15 cellular contexts compared by ENCODE assay signal in the genomic region with DNA sequence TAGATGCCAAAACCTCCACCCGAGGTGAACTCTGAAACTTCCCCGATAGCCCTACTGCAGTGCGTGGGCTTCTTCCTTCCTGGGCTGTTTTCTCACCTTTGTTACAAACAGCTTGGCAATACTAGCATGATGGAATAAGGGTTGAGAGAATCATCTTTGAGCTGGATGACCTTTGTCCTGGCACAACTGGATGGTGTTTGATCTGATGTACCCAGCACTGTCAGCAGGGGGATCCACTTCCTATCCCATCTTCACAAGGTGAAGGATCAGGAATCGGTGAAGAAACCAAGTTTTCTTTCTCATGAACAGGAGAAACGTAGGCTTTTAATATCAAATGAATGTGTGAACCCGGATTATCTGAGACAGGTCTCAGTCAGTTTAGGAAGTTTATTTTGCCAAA. TPM values are rescaled to one million over a fixed set of nuclear protein-coding genes. Genes with fewer than 3 reads are reported as not detected.
A peak's percentile ranks its signal among the peaks of the same experiment; 100 is the strongest.
DNase-seq lines count a peak whose midpoint lies in the region; ATAC-seq and TF ChIP-seq lines count a peak whose summit lies in the region.
"Had no signal": no experiment of that assay in that cellular context is flagged by ENCODE, and none has a peak within 500 bp of the region (broad histone marks: within the 10 kb centered on the region; RNA-seq: fewer than 3 reads in every experiment).

No MANE protein-coding gene starts in this region.

- no peaks in the 10 kb centered on the region for H3K9me3 ChIP-seq in AG04450 (ENCODE audit: control insufficient read depth, insufficient read depth, low read length)
- H3K9me3 ChIP-seq in HCT116 (ENCODE audit: control insufficient read depth in 1 of 2, insufficient read depth in 1 of 2, low read depth in 1 of 2, low read length in 2 of 2), result no peaks in the 10 kb centered on the region
- H3K9me3 ChIP-seq in effector memory CD4-positive, alpha-beta T cell (ENCODE audit: control insufficient read depth, low read length), result no peaks in the 10 kb centered on the region

- peaks cover 0 to 3% of the 10 kb centered on the region in 2 donors for H3K4me1 Mint-ChIP-seq in stimulated activated naive B cell treated with anti-CD40 and anti-IgM and Interleukin-4, amounts not matched to agents 10 μg/mL and 1 μg/mL and 100 μg/mL, for 72 hours
- H3K4me1 Mint-ChIP-seq: CD8-positive, alpha-beta memory T cell had no signal

- CTCF ChIA-PET in AG04450 (lab: Charles Lee), result interaction anchor here (1.8 to 7.5 kb wide), 2 partner anchors 9 kb away, joined by 7 to 59 read pairs; no protein-coding TSS in a partner anchor
- CTCF ChIA-PET in HCT116 (lab: Charles Lee), result no interaction called here
- CTCF ChIA-PET in RWPE1 (lab: Yijun Ruan, JAX), result interaction anchor here (0.7 kb wide), 1 partner anchor 412 kb away, joined by 3 read pairs; no protein-coding TSS in a partner anchor

- H3K4me2 ChIP-seq in HCT116 (ENCODE audit: low read length), result no peak overlapping the region

- H3K4me3 ChIP-seq in AG04450 (ENCODE audit: low read depth, low read length) (no peak overlapping the region), HCT116 (replicated peaks in 1 of 2; ENCODE audit: low read depth in 1 of 2, low read length in 2 of 2) (no peak overlapping the region), fibroblast of the aortic adventitia (ENCODE audit: low read depth, low read length) (no peak overlapping the region)
- no peak overlapping the region for H3K4me3 ChIP-seq in effector memory CD4-positive, alpha-beta T cell (ENCODE audit: insufficient read depth, low read depth, low read length, poor library complexity, severe bottlenecking)

- BruUV-seq in HCT116 (replicated peaks; lab: Mats Ljungman, UMichigan), result no TSS peak

- peak; percentile 31; the same call in 1 of the 2 replicates for TF ChIP-seq CTCF in AG04450 (IDR thresholded peaks at IDR 0.05; ENCODE audit: low read depth, low read length)
- peak in 2 of 3 experiments; percentile 44 to 54; a peak in 4 of 6 replicates for TF ChIP-seq CTCF in HCT116 (IDR thresholded peaks at IDR 0.05 in 2 of 3, conservative IDR thresholded peaks at IDR 0.05 in 1 of 3; ENCODE audit: borderline replicate concordance in 1 of 3, insufficient read depth in 1 of 3, low read depth in 2 of 3, low read length in 2 of 3)
- no peak for TF ChIP-seq CTCF in RWPE1 (conservative IDR thresholded peaks at IDR 0.05; ENCODE audit: low read depth)
- TF ChIP-seq CTCF in fibroblast of the aortic adventitia (IDR thresholded peaks at IDR 0.05; ENCODE audit: insufficient read depth, low read length), result peak; percentile 5

- no peak overlapping the region for H2AFZ ChIP-seq in HCT116 (ENCODE audit: low read depth, low read length, poor library complexity, severe bottlenecking)

- H3K27ac Mint-ChIP-seq in stimulated activated naive B cell treated with anti-CD40 and anti-IgM and Interleukin-4, amounts not matched to agents 10 μg/mL and 1 μg/mL and 100 μg/mL, for 72 hours, result no peak overlapping the region
- H3K27ac Mint-ChIP-seq: activated naive CD8-positive, alpha-beta T cell; CD8-positive, alpha-beta memory T cell had no signal

- POLR2A ChIA-PET in AG04450 (lab: Yijun Ruan, JAX), result no interaction called here
- POLR2A ChIA-PET in HCT116 (lab: Charles Lee), result no interaction called here
- POLR2A ChIA-PET in RWPE1 (lab: Yijun Ruan, JAX; ENCODE audit: low non-redundant PET), result no interaction called here

- no peak overlapping the region for H3K9ac ChIP-seq in HCT116 (ENCODE audit: low read length)

- no peak for TF ChIP-seq POLR2A in HCT116 (IDR thresholded peaks at IDR 0.05; ENCODE audit: borderline replicate concordance, extremely low read depth, insufficient read depth, insufficient read length)

- TF ChIP-seq RAD21 in HCT116 (IDR thresholded peaks at IDR 0.05; ENCODE audit: low read depth), result 0 out of 2 replicates have a peak, but pooled peaks have one; percentile 15

- no peaks in the 10 kb centered on the region for H3K9me2 ChIP-seq in HCT116 (ENCODE audit: insufficient read depth)

- H3K4me3 Mint-ChIP-seq in stimulated activated naive B cell treated with anti-CD40 and anti-IgM and Interleukin-4, amounts not matched to agents 10 μg/mL and 1 μg/mL and 100 μg/mL, for 72 hours, result no peak overlapping the region
- H3K4me3 Mint-ChIP-seq: activated naive CD8-positive, alpha-beta T cell; CD8-positive, alpha-beta memory T cell had no signal

- RAD21 ChIA-PET in HCT116 (lab: Charles Lee; ENCODE audit: low non-redundant PET in 1 of 2, low total read pairs in 2 of 2, uncharacterized antibody in 2 of 2, unreplicated experiment in 2 of 2), result no interaction called here

- H3K36me3 Mint-ChIP-seq in stimulated activated naive B cell treated with anti-CD40 and anti-IgM and Interleukin-4, amounts not matched to agents 10 μg/mL and 1 μg/mL and 100 μg/mL, for 72 hours, result no peaks in the 10 kb centered on the region
- H3K36me3 Mint-ChIP-seq: activated naive CD8-positive, alpha-beta T cell; CD8-positive, alpha-beta memory T cell had no signal

- H3K27me3 ChIP-seq in AG04450 (ENCODE audit: control insufficient read depth, insufficient read depth, low read length) (peaks cover 4% of the 10 kb centered on the region), HCT116 (ENCODE audit: insufficient read depth, low read length) (no peaks in the 10 kb centered on the region)
- no peaks in the 10 kb centered on the region for H3K27me3 ChIP-seq in effector memory CD4-positive, alpha-beta T cell (replicated peaks; ENCODE audit: control insufficient read depth, insufficient read depth, low read length, poor library complexity, severe bottlenecking)

- no peaks in the 10 kb centered on the region for H3K36me3 ChIP-seq in HCT116 (ENCODE audit: control insufficient read depth in 1 of 2, insufficient read depth in 2 of 2, low read length in 2 of 2)
- no peaks in the 10 kb centered on the region for H3K36me3 ChIP-seq in effector memory CD4-positive, alpha-beta T cell (ENCODE audit: control insufficient read depth, insufficient read depth, low read length)

- H4K20me1 ChIP-seq in HCT116 (ENCODE audit: insufficient read depth), result no peaks in the 10 kb centered on the region

- DNase-seq in AG04450 (ENCODE audit: low read depth, low spot score), result no peak
- no peak for DNase-seq in HCT116 (ENCODE audit: low read depth, low spot score)
- DNase-seq in RWPE1 (ENCODE audit: low spot score), result peak; percentile 24
- no peak for DNase-seq in fibroblast of the aortic adventitia (ENCODE audit: low read depth)
- DNase-seq in C1 segment of cervical spinal cord (lab: John Stamatoyannopoulos, UW), result no peak
- DNase-seq in stimulated activated naive B cell treated with anti-CD40 and anti-IgM and Interleukin-4, amounts not matched to agents 10 μg/mL and 1 μg/mL and 100 μg/mL, for 72 hours, result no peak
- DNase-seq in activated gamma-delta T cell (lab: John Stamatoyannopoulos, UW), result no peak
- no peak for DNase-seq in effector memory CD4-positive, alpha-beta T cell
- DNase-seq: activated CD4-positive, alpha-beta T cell treated with anti-CD3 and anti-CD28 coated beads for 48 hours; CD8-positive, alpha-beta memory T cell; kidney glomerular epithelial cell; stimulated activated CD4-positive, alpha-beta T cell treated with anti-CD3 and anti-CD28 coated beads, Interleukin-4, amount 100 ng/mL, for 24 hours had no signal

- H3K79me2 ChIP-seq in HCT116 (ENCODE audit: insufficient read depth, low read length), result no peaks in the 10 kb centered on the region

- intact Hi-C loops in HCT116 (cut with micrococcal nuclease), result no loop called here

- peaks cover 0 to 3% of the 10 kb centered on the region in 2 donors for H3K9me3 Mint-ChIP-seq in stimulated activated naive B cell treated with anti-CD40 and anti-IgM and Interleukin-4, amounts not matched to agents 10 μg/mL and 1 μg/mL and 100 μg/mL, for 72 hours
- H3K9me3 Mint-ChIP-seq: CD8-positive, alpha-beta memory T cell had no signal

- no peaks in the 10 kb centered on the region for H3K27me3 Mint-ChIP-seq in stimulated activated naive B cell treated with anti-CD40 and anti-IgM and Interleukin-4, amounts not matched to agents 10 μg/mL and 1 μg/mL and 100 μg/mL, for 72 hours
- H3K27me3 Mint-ChIP-seq: activated naive CD8-positive, alpha-beta T cell had no signal

- H3K27ac ChIP-seq in AG04450 (ENCODE audit: low read depth, low read length) (no peak overlapping the region), HCT116 (ENCODE audit: low read depth, low read length) (no peak overlapping the region), RWPE1 (no peak overlapping the region)
- no peak overlapping the region for H3K27ac ChIP-seq in effector memory CD4-positive, alpha-beta T cell (ENCODE audit: insufficient read depth, low read length, poor library complexity, severe bottlenecking)

- no peaks in the 10 kb centered on the region for H3K4me1 ChIP-seq in HCT116 (ENCODE audit: control insufficient read depth in 1 of 2, insufficient read depth in 2 of 2, low read length in 2 of 2)
- H3K4me1 ChIP-seq in effector memory CD4-positive, alpha-beta T cell (ENCODE audit: control insufficient read depth, insufficient read depth, low read length, poor library complexity, severe bottlenecking), result no peaks in the 10 kb centered on the region

- peak; percentile 76 for ATAC-seq in HCT116
- ATAC-seq in stimulated activated naive B cell treated with anti-CD40 and anti-IgM and Interleukin-4, amounts not matched to agents 10 μg/mL and 1 μg/mL and 100 μg/mL, for 72 hours (replicated peaks), result no peak

TF ChIP-seq in HCT116, 20 proteins besides CTCF, POLR2A, EP300 and RAD21 (continues in another document):
- no peak for TF ChIP-seq EGR1 (IDR thresholded peaks at IDR 0.05; ENCODE audit: low read depth)
- no peak for TF ChIP-seq CBX3 (IDR thresholded peaks at IDR 0.05; ENCODE audit: low read depth)
- TF ChIP-seq SRF (IDR thresholded peaks at IDR 0.05; ENCODE audit: low read depth), result no peak
- TF ChIP-seq SP1 (IDR thresholded peaks at IDR 0.05; ENCODE audit: low read depth), result no peak
- no peak for TF ChIP-seq ELF1 (IDR thresholded peaks at IDR 0.05; ENCODE audit: borderline replicate concordance, low read depth)
- TF ChIP-seq EZH2 (IDR thresholded peaks at IDR 0.05), result no peak

RNA-seq across cellular contexts. Expression of gene LRRC10, which starts 19.5 kb away (rescaled TPM):
- not detected in 2 replicates for polyA plus RNA-seq in AG04450 (2011; rRNA removed)
- polyA minus RNA-seq in AG04450 (2011; rRNA and poly(A)+ RNA removed), result not detected in 2 replicates
- total RNA-seq in HCT116 (2021; ENCODE audit: unreplicated experiment) (not detected), fibroblast of the aortic adventitia (ENCODE audit: low replicate concordance) (not detected in 2 replicates)
- polyA plus RNA-seq in HCT116 (2012), result not detected in 2 replicates
- total RNA-seq: CD8-positive, alpha-beta memory T cell; endothelial cell of umbilical vein; temporal lobe had no signal
- polyA plus RNA-seq: CD8-positive, alpha-beta memory T cell; endothelial cell of umbilical vein had no signal

RNA-seq across cellular contexts. Expression of gene CCT2, which starts 44.9 kb away (rescaled TPM):
- 256 and 284 TPM in 2 replicates for polyA plus RNA-seq in AG04450 (2011; rRNA removed)
- 173 and 196 TPM in 2 replicates for polyA minus RNA-seq in AG04450 (2011; rRNA and poly(A)+ RNA removed)
- 398 TPM for total RNA-seq in HCT116 (2021; ENCODE audit: unreplicated experiment)
- polyA plus RNA-seq in HCT116 (2012), result 230 and 235 TPM in 2 replicates
- total RNA-seq in fibroblast of the aortic adventitia (ENCODE audit: low replicate concordance), result 114 and 228 TPM in 2 replicates
